Comparison of ENCODE assay signal across 1 cellular context in the genomic region with DNA sequence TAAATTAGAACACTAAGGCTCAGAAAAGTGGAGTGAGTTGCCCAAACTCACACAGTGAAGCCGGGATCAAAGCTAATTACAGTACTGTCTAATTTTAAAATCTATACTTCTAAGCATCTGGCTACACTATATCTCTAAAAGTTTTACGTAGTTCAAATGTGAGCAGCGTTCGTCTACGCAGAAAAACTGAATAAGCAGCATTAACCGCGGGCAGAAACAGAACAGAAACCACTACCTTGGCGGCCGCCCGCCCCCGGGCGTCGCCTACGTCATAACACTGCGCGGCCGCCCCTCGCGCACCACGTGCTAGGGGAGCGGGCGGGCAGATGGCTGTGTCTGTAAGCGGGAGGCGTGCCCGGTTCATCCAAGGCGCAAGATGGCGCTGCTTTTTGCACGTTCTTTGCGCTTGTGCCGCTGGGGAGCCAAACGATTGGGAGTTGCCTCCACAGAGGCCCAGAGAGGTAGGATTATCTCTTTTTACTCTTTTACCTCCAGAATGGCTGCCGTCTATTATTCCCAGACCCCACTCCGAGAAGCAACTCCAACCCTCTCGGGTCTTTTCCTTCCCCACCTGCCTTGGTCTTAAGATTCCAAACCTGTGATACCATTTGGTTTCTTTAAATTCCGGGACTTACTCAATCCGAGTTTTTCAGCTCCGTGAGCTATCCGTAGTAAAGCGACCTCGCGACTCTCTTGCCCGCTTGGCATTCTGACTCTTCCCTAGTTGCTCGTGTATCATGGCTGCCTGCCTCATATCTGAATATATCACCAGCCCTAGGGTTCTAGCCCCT.
TF ChIP-seq lines count a peak whose summit lies in the region.

Gene SPRYD4, plus strand, starts transcription at position 363 of the 791 bp plus-strand sequence. Its CDS starts 14 bp downstream, at position 377.

TF ChIP-seq in HepG2, 621 proteins besides CTCF, POLR2A, EP300 and RAD21 (continued from another document and continues in another):
- TF ChIP-seq, protein P1, sequence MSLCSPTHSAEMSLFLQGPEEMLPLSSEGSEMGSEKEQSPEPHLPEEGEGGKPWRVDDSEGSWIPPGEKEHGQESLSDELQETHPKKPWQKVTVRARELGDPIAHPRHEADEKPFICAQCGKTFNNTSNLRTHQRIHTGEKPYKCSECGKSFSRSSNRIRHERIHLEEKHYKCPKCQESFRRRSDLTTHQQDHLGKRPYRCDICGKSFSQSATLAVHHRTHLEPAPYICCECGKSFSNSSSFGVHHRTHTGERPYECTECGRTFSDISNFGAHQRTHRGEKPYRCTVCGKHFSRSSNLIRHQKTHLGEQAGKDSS (CRISPR knock-in tag; IDR thresholded peaks at IDR 0.05; ENCODE audit: borderline replicate concordance, low read depth), result peak; percentile 80; the same call in 1 of the 2 replicates
- peak; percentile 90 for TF ChIP-seq RELA (CRISPR knock-in tag; IDR thresholded peaks at IDR 0.05)
- peak; percentile 94 for TF ChIP-seq YY1 (IDR thresholded peaks at IDR 0.05; ENCODE audit: insufficient read depth, insufficient replicate concordance, low read depth, low read length)
- 0 out of 2 replicates have a peak, but pooled peaks have one; percentile 33 for TF ChIP-seq ZNF34 (CRISPR knock-in tag; IDR thresholded peaks at IDR 0.05; ENCODE audit: borderline replicate concordance)
- peak; percentile 87 for TF ChIP-seq ZBTB43 (CRISPR knock-in tag; conservative IDR thresholded peaks at IDR 0.05)
- no peak; the same call in 1 of the 2 replicates for TF ChIP-seq NCOR1 (IDR thresholded peaks at IDR 0.05; ENCODE audit: borderline replicate concordance, low read length)
- TF ChIP-seq GLI4 (CRISPR knock-in tag; IDR thresholded peaks at IDR 0.05; ENCODE audit: borderline replicate concordance), result no peak
- no peak for TF ChIP-seq NFIB (CRISPR knock-in tag; IDR thresholded peaks at IDR 0.05; ENCODE audit: borderline replicate concordance)
- no peak for TF ChIP-seq FIP1L1 (IDR thresholded peaks at IDR 0.05; ENCODE audit: borderline replicate concordance, insufficient read depth, low read depth, low read length)
- peak; percentile 87 for TF ChIP-seq HMGXB3 (CRISPR knock-in tag; IDR thresholded peaks at IDR 0.05; ENCODE audit: borderline replicate concordance)
- TF ChIP-seq ZBTB3 (CRISPR knock-in tag; IDR thresholded peaks at IDR 0.05; ENCODE audit: borderline replicate concordance, low read depth), result peak; percentile 74
- TF ChIP-seq TAF15 (IDR thresholded peaks at IDR 0.05; ENCODE audit: low read depth, low read length, poor library complexity, severe bottlenecking), result no peak
- no peak for TF ChIP-seq ZNF432 (CRISPR knock-in tag; IDR thresholded peaks at IDR 0.05; ENCODE audit: borderline replicate concordance)
- peak; percentile 85; the same call in 1 of the 2 replicates for TF ChIP-seq KLF11 (CRISPR knock-in tag; IDR thresholded peaks at IDR 0.05)
- TF ChIP-seq, protein P2, sequence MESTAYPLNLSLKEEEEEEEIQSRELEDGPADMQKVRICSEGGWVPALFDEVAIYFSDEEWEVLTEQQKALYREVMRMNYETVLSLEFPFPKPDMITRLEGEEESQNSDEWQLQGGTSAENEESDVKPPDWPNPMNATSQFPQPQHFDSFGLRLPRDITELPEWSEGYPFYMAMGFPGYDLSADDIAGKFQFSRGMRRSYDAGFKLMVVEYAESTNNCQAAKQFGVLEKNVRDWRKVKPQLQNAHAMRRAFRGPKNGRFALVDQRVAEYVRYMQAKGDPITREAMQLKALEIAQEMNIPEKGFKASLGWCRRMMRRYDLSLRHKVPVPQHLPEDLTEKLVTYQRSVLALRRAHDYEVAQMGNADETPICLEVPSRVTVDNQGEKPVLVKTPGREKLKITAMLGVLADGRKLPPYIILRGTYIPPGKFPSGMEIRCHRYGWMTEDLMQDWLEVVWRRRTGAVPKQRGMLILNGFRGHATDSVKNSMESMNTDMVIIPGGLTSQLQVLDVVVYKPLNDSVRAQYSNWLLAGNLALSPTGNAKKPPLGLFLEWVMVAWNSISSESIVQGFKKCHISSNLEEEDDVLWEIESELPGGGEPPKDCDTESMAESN (CRISPR knock-in tag; conservative IDR thresholded peaks at IDR 0.05), result no peak
- TF ChIP-seq HDAC6 (IDR thresholded peaks at IDR 0.05; ENCODE audit: low read depth, low read length), result no peak
- peak; percentile 92 for TF ChIP-seq KMT2B (CRISPR knock-in tag; IDR thresholded peaks at IDR 0.05)
- TF ChIP-seq, protein P3, sequence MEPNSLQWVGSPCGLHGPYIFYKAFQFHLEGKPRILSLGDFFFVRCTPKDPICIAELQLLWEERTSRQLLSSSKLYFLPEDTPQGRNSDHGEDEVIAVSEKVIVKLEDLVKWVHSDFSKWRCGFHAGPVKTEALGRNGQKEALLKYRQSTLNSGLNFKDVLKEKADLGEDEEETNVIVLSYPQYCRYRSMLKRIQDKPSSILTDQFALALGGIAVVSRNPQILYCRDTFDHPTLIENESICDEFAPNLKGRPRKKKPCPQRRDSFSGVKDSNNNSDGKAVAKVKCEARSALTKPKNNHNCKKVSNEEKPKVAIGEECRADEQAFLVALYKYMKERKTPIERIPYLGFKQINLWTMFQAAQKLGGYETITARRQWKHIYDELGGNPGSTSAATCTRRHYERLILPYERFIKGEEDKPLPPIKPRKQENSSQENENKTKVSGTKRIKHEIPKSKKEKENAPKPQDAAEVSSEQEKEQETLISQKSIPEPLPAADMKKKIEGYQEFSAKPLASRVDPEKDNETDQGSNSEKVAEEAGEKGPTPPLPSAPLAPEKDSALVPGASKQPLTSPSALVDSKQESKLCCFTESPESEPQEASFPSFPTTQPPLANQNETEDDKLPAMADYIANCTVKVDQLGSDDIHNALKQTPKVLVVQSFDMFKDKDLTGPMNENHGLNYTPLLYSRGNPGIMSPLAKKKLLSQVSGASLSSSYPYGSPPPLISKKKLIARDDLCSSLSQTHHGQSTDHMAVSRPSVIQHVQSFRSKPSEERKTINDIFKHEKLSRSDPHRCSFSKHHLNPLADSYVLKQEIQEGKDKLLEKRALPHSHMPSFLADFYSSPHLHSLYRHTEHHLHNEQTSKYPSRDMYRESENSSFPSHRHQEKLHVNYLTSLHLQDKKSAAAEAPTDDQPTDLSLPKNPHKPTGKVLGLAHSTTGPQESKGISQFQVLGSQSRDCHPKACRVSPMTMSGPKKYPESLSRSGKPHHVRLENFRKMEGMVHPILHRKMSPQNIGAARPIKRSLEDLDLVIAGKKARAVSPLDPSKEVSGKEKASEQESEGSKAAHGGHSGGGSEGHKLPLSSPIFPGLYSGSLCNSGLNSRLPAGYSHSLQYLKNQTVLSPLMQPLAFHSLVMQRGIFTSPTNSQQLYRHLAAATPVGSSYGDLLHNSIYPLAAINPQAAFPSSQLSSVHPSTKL (CRISPR knock-in tag; IDR thresholded peaks at IDR 0.05), result peak; percentile 73; the same call in 1 of the 2 replicates
- TF ChIP-seq, protein P4, sequence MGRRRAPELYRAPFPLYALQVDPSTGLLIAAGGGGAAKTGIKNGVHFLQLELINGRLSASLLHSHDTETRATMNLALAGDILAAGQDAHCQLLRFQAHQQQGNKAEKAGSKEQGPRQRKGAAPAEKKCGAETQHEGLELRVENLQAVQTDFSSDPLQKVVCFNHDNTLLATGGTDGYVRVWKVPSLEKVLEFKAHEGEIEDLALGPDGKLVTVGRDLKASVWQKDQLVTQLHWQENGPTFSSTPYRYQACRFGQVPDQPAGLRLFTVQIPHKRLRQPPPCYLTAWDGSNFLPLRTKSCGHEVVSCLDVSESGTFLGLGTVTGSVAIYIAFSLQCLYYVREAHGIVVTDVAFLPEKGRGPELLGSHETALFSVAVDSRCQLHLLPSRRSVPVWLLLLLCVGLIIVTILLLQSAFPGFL (CRISPR knock-in tag; IDR thresholded peaks at IDR 0.05), result no peak
- TF ChIP-seq, protein P5, sequence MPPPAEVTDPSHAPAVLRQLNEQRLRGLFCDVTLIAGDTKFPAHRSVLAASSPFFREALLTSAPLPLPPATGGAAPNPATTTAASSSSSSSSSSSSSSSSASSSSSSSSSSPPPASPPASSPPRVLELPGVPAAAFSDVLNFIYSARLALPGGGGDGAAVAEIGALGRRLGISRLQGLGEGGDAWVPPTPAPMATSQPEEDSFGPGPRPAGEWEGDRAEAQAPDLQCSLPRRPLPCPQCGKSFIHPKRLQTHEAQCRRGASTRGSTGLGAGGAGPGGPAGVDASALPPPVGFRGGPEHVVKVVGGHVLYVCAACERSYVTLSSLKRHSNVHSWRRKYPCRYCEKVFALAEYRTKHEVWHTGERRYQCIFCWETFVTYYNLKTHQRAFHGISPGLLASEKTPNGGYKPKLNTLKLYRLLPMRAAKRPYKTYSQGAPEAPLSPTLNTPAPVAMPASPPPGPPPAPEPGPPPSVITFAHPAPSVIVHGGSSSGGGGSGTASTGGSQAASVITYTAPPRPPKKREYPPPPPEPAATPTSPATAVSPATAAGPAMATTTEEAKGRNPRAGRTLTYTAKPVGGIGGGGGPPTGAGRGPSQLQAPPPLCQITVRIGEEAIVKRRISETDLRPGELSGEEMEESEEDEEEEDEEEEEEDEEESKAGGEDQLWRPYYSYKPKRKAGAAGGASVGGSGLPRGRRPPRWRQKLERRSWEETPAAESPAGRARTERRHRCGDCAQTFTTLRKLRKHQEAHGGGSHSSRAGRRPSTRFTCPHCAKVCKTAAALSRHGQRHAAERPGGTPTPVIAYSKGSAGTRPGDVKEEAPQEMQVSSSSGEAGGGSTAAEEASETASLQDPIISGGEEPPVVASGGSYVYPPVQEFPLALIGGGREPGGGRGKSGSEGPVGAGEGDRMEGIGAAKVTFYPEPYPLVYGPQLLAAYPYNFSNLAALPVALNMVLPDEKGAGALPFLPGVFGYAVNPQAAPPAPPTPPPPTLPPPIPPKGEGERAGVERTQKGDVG (CRISPR knock-in tag; IDR thresholded peaks at IDR 0.05; ENCODE audit: borderline replicate concordance), result peak; percentile 40; the same call in 1 of the 2 replicates
- no peak for TF ChIP-seq ZFP62 (CRISPR knock-in tag; IDR thresholded peaks at IDR 0.05)
- peak; percentile 100 for TF ChIP-seq MYC (CRISPR knock-in tag; IDR thresholded peaks at IDR 0.05; ENCODE audit: borderline replicate concordance)
- TF ChIP-seq ERF (CRISPR knock-in tag; IDR thresholded peaks at IDR 0.05), result peak; percentile 97
- TF ChIP-seq DMAP1 (CRISPR knock-in tag; IDR thresholded peaks at IDR 0.05), result peak; percentile 98
- TF ChIP-seq KLF16 (CRISPR knock-in tag; IDR thresholded peaks at IDR 0.05), result peak; percentile 24 to 98; a peak in 2 of 4 replicates
- peak; percentile 82; the same call in 1 of the 2 replicates for TF ChIP-seq ZNF841 (CRISPR knock-in tag; IDR thresholded peaks at IDR 0.05; ENCODE audit: borderline replicate concordance)
- peak; percentile 56; the same call in 1 of the 2 replicates for TF ChIP-seq MEIS2 (CRISPR knock-in tag; IDR thresholded peaks at IDR 0.05)
- peak; percentile 83 for TF ChIP-seq POLR2AphosphoS5 (IDR thresholded peaks at IDR 0.05; ENCODE audit: low read depth, low read length)
- TF ChIP-seq ZNF775 (CRISPR knock-in tag; IDR thresholded peaks at IDR 0.05; ENCODE audit: borderline replicate concordance), result 0 out of 2 replicates have a peak, but pooled peaks have one; percentile 41
- TF ChIP-seq HMG20A (CRISPR knock-in tag; IDR thresholded peaks at IDR 0.05; ENCODE audit: borderline replicate concordance), result no peak
- peak; percentile 82 for TF ChIP-seq ZNF788 (CRISPR knock-in tag; IDR thresholded peaks at IDR 0.05; ENCODE audit: borderline replicate concordance)
- TF ChIP-seq CCDC6 (CRISPR knock-in tag; IDR thresholded peaks at IDR 0.05), result peak; percentile 98
- peak; percentile 81 for TF ChIP-seq ATF2 (CRISPR knock-in tag; IDR thresholded peaks at IDR 0.05)
- 0 out of 2 replicates have a peak, but pooled peaks have one; percentile 46 for TF ChIP-seq JUN (CRISPR knock-in tag; IDR thresholded peaks at IDR 0.05)
- TF ChIP-seq HNF4G (IDR thresholded peaks at IDR 0.05; ENCODE audit: borderline replicate concordance, low read depth, low read length), result no peak
- no peak for TF ChIP-seq HNF4G (CRISPR knock-in tag; IDR thresholded peaks at IDR 0.05; ENCODE audit: borderline replicate concordance, low read depth)
- TF ChIP-seq ZNF563 (CRISPR knock-in tag; IDR thresholded peaks at IDR 0.05), result peak; percentile 70; the same call in 1 of the 2 replicates
